Comparison of ENCODE assay signal across 17 cellular contexts in genomic region chr9:23622396-23622795, GRCh38.
DNase-seq lines count a peak whose midpoint lies in the region; ATAC-seq and TF ChIP-seq lines count a peak whose summit lies in the region.
"Had no signal": no experiment of that assay in that cellular context is flagged by ENCODE, and none has a peak within 500 bp of the region (broad histone marks: within the 10 kb centered on the region; RNA-seq: fewer than 3 reads in every experiment).

No MANE protein-coding gene starts in this region.

- H3K9me3 ChIP-seq in left ventricle myocardium inferior (replicated peaks) (no peaks in the 10 kb centered on the region), SJCRH30 (replicated peaks) (no peaks in the 10 kb centered on the region; the same call in 1 of the 2 replicates)
- H3K9me3 ChIP-seq: BE2C, SK-N-SH had no signal

- H3K4me1 ChIP-seq in left ventricle myocardium inferior (no peaks in the 10 kb centered on the region), SJCRH30 (peaks cover 16% of the 10 kb centered on the region)
- H3K4me1 ChIP-seq: BE2C had no signal

- CTCF ChIA-PET in activated CD4-positive, alpha-beta T cell treated with anti-CD3 and anti-CD28 coated beads, Interleukin-2, amount 10 ng/mL, durations not matched to agents 7 days and 5 days (lab: Charles Lee) = no interaction called here

- intact Hi-C loops in left ventricle myocardium inferior (cut with micrococcal nuclease) (no loop called here), Right ventricle myocardium inferior (cut with DNase I) (no loop called here)

- H3K9me3 Mint-ChIP-seq in activated T-cell treated with anti-CD3 and anti-CD28 coated beads, Interleukin-2, amount 50 U/mL, for 24 hours = peaks cover 6% of the 10 kb centered on the region
- peaks cover 11% of the 10 kb centered on the region for H3K9me3 Mint-ChIP-seq in activated CD4-positive, alpha-beta T cell treated with anti-CD3 and anti-CD28 coated beads, Interleukin-2, amount 10 ng/mL, durations not matched to agents 7 days and 5 days
- H3K9me3 Mint-ChIP-seq: CD8-positive, alpha-beta T cell had no signal

- H3K4me3 ChIP-seq in left ventricle myocardium inferior = no peak overlapping the region
- no peak overlapping the region for H3K4me3 ChIP-seq in SJCRH30

- TF ChIP-seq CTCF in left ventricle myocardium inferior (IDR thresholded peaks at IDR 0.05; ENCODE audit: borderline replicate concordance) = no peak

- H3K4me1 Mint-ChIP-seq in activated T-cell treated with anti-CD3 and anti-CD28 coated beads, Interleukin-2, amount 50 U/mL, for 24 hours (ENCODE audit: low read depth) = no peaks in the 10 kb centered on the region
- no peaks in the 10 kb centered on the region for H3K4me1 Mint-ChIP-seq in activated CD4-positive, alpha-beta T cell treated with anti-CD3 and anti-CD28 coated beads, Interleukin-2, amount 10 ng/mL, durations not matched to agents 7 days and 5 days

- H3K27ac ChIP-seq in left ventricle myocardium inferior (replicated peaks) (peak overlapping the region; percentile 62), SJCRH30 (peak overlapping the region; percentile 21; the same call in 1 of the 2 replicates), epithelial cell of prostate (peak overlapping the region; percentile 91)

- no peaks in the 10 kb centered on the region for H3K27me3 ChIP-seq in left ventricle myocardium inferior (ENCODE audit: low read depth)
- no peaks in the 10 kb centered on the region for H3K27me3 ChIP-seq in SJCRH30
- H3K27me3 ChIP-seq: BE2C had no signal

- H3K27ac Mint-ChIP-seq in activated T-cell treated with anti-CD3 and anti-CD28 coated beads, Interleukin-2, amount 50 U/mL, for 24 hours = no peak overlapping the region
- no peak overlapping the region for H3K27ac Mint-ChIP-seq in activated CD4-positive, alpha-beta T cell treated with anti-CD3 and anti-CD28 coated beads, Interleukin-2, amount 10 ng/mL, durations not matched to agents 7 days and 5 days
- H3K27ac Mint-ChIP-seq: CD8-positive, alpha-beta T cell had no signal

- no peak for ATAC-seq in Right ventricle myocardium inferior
- ATAC-seq: CD8-positive, alpha-beta T cell had no signal

- H3K36me3 Mint-ChIP-seq in activated T-cell treated with anti-CD3 and anti-CD28 coated beads, Interleukin-2, amount 50 U/mL, for 24 hours (ENCODE audit: low read depth) = no peaks in the 10 kb centered on the region
- H3K36me3 Mint-ChIP-seq in activated CD4-positive, alpha-beta T cell treated with anti-CD3 and anti-CD28 coated beads, Interleukin-2, amount 10 ng/mL, durations not matched to agents 7 days and 5 days (ENCODE audit: low read depth) = no peaks in the 10 kb centered on the region
- H3K36me3 Mint-ChIP-seq: CD8-positive, alpha-beta T cell had no signal

- H3K36me3 ChIP-seq in left ventricle myocardium inferior (no peaks in the 10 kb centered on the region), SJCRH30 (no peaks in the 10 kb centered on the region)
- H3K36me3 ChIP-seq: BE2C had no signal

- POLR2A ChIA-PET in activated CD4-positive, alpha-beta T cell treated with anti-CD3 and anti-CD28 coated beads, Interleukin-2, amount 10 ng/mL, durations not matched to agents 7 days and 5 days (lab: Charles Lee) = no interaction called here

- no peaks in the 10 kb centered on the region for H3K27me3 Mint-ChIP-seq in activated T-cell treated with anti-CD3 and anti-CD28 coated beads, Interleukin-2, amount 50 U/mL, for 24 hours
- H3K27me3 Mint-ChIP-seq in activated CD4-positive, alpha-beta T cell treated with anti-CD3 and anti-CD28 coated beads, Interleukin-2, amount 10 ng/mL, durations not matched to agents 7 days and 5 days = no peaks in the 10 kb centered on the region

- no peak for DNase-seq in left ventricle myocardium inferior
- DNase-seq in Right ventricle myocardium inferior (ENCODE audit: missing footprints) = no peak
- DNase-seq in SJCRH30 = peak in 1 of 2 experiments; percentile 8
- DNase-seq in epithelial cell of prostate (ENCODE audit: low read depth, low spot score) = no peak
- DNase-seq in activated T-cell treated with anti-CD3 and anti-CD28 coated beads, Interleukin-2, amount 50 U/mL, for 24 hours = no peak
- DNase-seq in activated CD4-positive, alpha-beta T cell treated with anti-CD3 and anti-CD28 coated beads, Interleukin-2, amount 10 ng/mL, durations not matched to agents 7 days and 5 days = no peak
- no peak for DNase-seq in C1 segment of cervical spinal cord (lab: John Stamatoyannopoulos, UW)
- DNase-seq: BE2C; CD8-positive, alpha-beta T cell; DMS53; GOT3; KG1; NCI-H1092; NCI-H146; NCI-H2081; SHP77; SK-N-SH had no signal

- no peak overlapping the region for H3K4me3 Mint-ChIP-seq in activated T-cell treated with anti-CD3 and anti-CD28 coated beads, Interleukin-2, amount 50 U/mL, for 24 hours
- no peak overlapping the region for H3K4me3 Mint-ChIP-seq in activated CD4-positive, alpha-beta T cell treated with anti-CD3 and anti-CD28 coated beads, Interleukin-2, amount 10 ng/mL, durations not matched to agents 7 days and 5 days
- H3K4me3 Mint-ChIP-seq: CD8-positive, alpha-beta T cell had no signal

Comparison
In these comparisons a context has a peak if more than half of its experiments do, and no peak if none do; other contexts are left out.
1. H3K27ac ChIP-seq: peak in every context shown above with its lines; median percentile 91 in epithelial cell of prostate; 62 in left ventricle myocardium inferior; 21 in SJCRH30.